In genomic region chr19:41957838-41958366, GRCh38 we compare ENCODE assay signal across 8 cellular contexts. TPM values are rescaled to one million over a fixed set of nuclear protein-coding genes. Genes with fewer than 3 reads are reported as not detected.
DNase-seq lines count a peak whose midpoint lies in the region; ATAC-seq and TF ChIP-seq lines count a peak whose summit lies in the region.

No MANE protein-coding gene starts in this region.

- H3K9me3 Mint-ChIP-seq in activated CD4-positive, alpha-beta T cell treated with anti-CD3 and anti-CD28 coated beads, Interleukin-2, amount 10 ng/mL, durations not matched to agents 7 days and 5 days = no peaks in the 10 kb centered on the region
- H3K9me3 Mint-ChIP-seq in brain = peaks cover 0 to 2% (median 0%) of the 10 kb centered on the region in 5 experiments

- TF ChIP-seq CTCF in brain (conservative IDR thresholded peaks at IDR 0.05) = peak; percentile 75
- peak; percentile 80 for TF ChIP-seq CTCF in psoas muscle (IDR thresholded peaks at IDR 0.05)
- TF ChIP-seq CTCF in lower leg skin (IDR thresholded peaks at IDR 0.05) = no peak

- H3K4me3 ChIP-seq in psoas muscle = peak overlapping the region; percentile 92
- no peak overlapping the region for H3K4me3 ChIP-seq in lower leg skin (ENCODE audit: low read depth, poor library complexity, severe bottlenecking)

- H3K27ac Mint-ChIP-seq in activated CD4-positive, alpha-beta T cell treated with anti-CD3 and anti-CD28 coated beads, Interleukin-2, amount 10 ng/mL, durations not matched to agents 7 days and 5 days = peak overlapping the region; percentile 91
- H3K27ac Mint-ChIP-seq in brain = peak overlapping the region; percentile 82 to 97 (median 94)

- no peaks in the 10 kb centered on the region for H3K27me3 Mint-ChIP-seq in activated CD4-positive, alpha-beta T cell treated with anti-CD3 and anti-CD28 coated beads, Interleukin-2, amount 10 ng/mL, durations not matched to agents 7 days and 5 days
- H3K27me3 Mint-ChIP-seq in brain = peaks cover 3% of the 10 kb centered on the region

- peak overlapping the region; percentile 86 for H3K4me3 Mint-ChIP-seq in activated CD4-positive, alpha-beta T cell treated with anti-CD3 and anti-CD28 coated beads, Interleukin-2, amount 10 ng/mL, durations not matched to agents 7 days and 5 days
- peak overlapping the region; percentile 86 to 95 (median 92) for H3K4me3 Mint-ChIP-seq in brain

- peak; percentile 79 to 83 (median 82) for ATAC-seq in psoas muscle

- peak overlapping the region; percentile 78 for H3K27ac ChIP-seq in psoas muscle

- H3K36me3 ChIP-seq in psoas muscle (ENCODE audit: insufficient read depth in 1 of 2, low read depth in 1 of 2) = peaks cover 0 to 21% of the 10 kb centered on the region in 2 donors

- H3K36me3 Mint-ChIP-seq in activated CD4-positive, alpha-beta T cell treated with anti-CD3 and anti-CD28 coated beads, Interleukin-2, amount 10 ng/mL, durations not matched to agents 7 days and 5 days (ENCODE audit: low read depth) = peaks cover 5% of the 10 kb centered on the region
- no peaks in the 10 kb centered on the region for H3K36me3 Mint-ChIP-seq in brain

- TF ChIP-seq POLR2A in lower leg skin (IDR thresholded peaks at IDR 0.05) = no peak

- POLR2A ChIA-PET in activated CD4-positive, alpha-beta T cell treated with anti-CD3 and anti-CD28 coated beads, Interleukin-2, amount 10 ng/mL, durations not matched to agents 7 days and 5 days (lab: Charles Lee) = no interaction called here

- CTCF ChIA-PET in activated CD4-positive, alpha-beta T cell treated with anti-CD3 and anti-CD28 coated beads, Interleukin-2, amount 10 ng/mL, durations not matched to agents 7 days and 5 days (lab: Charles Lee) = interaction anchor here (0.6 to 4.2 kb wide), 9 partner anchors 13 to 218 kb away, joined by 3 to 38 read pairs (median 3); partner anchors contain the start of gene RPS19

- intact Hi-C loops in psoas muscle (cut with DNase I) = loop anchor here (5.0 kb wide), 2 partner anchors 76 to 96 kb away; partner anchors contain the start of genes RPS19 (in 2 of the 2) and ARHGEF1 (in 1 of the 2)
- intact Hi-C loops in lower leg skin (cut with DNase I; ENCODE audit: low total_unique reads) = no loop called here

- 22 to 23% (median 23%) methylated on average over 10 of the region's 10 CpGs for WGBS in psoas muscle, 3 donors
- WGBS in lower leg skin, 2 donors = 25 to 37% methylated on average over 10 of the region's 10 CpGs

- no peaks in the 10 kb centered on the region for H3K27me3 ChIP-seq in psoas muscle (ENCODE audit: insufficient read depth in 3 of 3, low read length in 2 of 3)

- H3K9me3 ChIP-seq in psoas muscle = no peaks in the 10 kb centered on the region

- DNase-seq in activated CD4-positive, alpha-beta T cell treated with anti-CD3 and anti-CD28 coated beads, Interleukin-2, amount 10 ng/mL, durations not matched to agents 7 days and 5 days = peak; percentile 52
- no peak for DNase-seq in activated CD4-positive, alpha-beta T cell treated with anti-CD3 and anti-CD28 coated beads for 1 hour
- peak; percentile 67 to 71 for DNase-seq in Kasumi-1 (lab: John Stamatoyannopoulos, UW)
- peak; percentile 81 for DNase-seq in RPMI8226
- peak in 30 of 51 donors; percentile 1 to 61 (median 28) for DNase-seq in hypothalamus (lab: John Stamatoyannopoulos, UW)
- peak; percentile 44 to 78 for DNase-seq in psoas muscle
- DNase-seq in lower leg skin (ENCODE audit: low spot score in 2 of 2) = no peak

- peaks cover 16% of the 10 kb centered on the region for H3K4me1 ChIP-seq in psoas muscle

- H3K4me1 Mint-ChIP-seq in activated CD4-positive, alpha-beta T cell treated with anti-CD3 and anti-CD28 coated beads, Interleukin-2, amount 10 ng/mL, durations not matched to agents 7 days and 5 days = peaks cover 20% of the 10 kb centered on the region
- peaks cover 21% of the 10 kb centered on the region for H3K4me1 Mint-ChIP-seq in brain

RNA-seq across cellular contexts. Expression of gene RABAC1, which starts 1.2 kb away (rescaled TPM):
- total RNA-seq in activated CD4-positive, alpha-beta T cell treated with anti-CD3 and anti-CD28 coated beads, Interleukin-2, amount 10 ng/mL, durations not matched to agents 7 days and 5 days = 10 to 100 TPM; 67.4 to 74.0 TPM
- polyA plus RNA-seq in brain (ENCODE audit: insufficient read depth, low read depth, low replicate concordance) (203 TPM), psoas muscle (100 to 1,000 TPM in 2 of 3 donors, 10 to 100 TPM in 1; 97.6 to 131 (median 102) TPM)
- total RNA-seq in psoas muscle (10 to 100 TPM; 48.9 to 65.3 (median 55.9) TPM), lower leg skin (100 to 1,000 TPM; 125 to 152 (median 128) TPM)

RNA-seq across cellular contexts. Expression of gene ERFL, which starts 29.7 kb away (rescaled TPM):
- total RNA-seq in activated CD4-positive, alpha-beta T cell treated with anti-CD3 and anti-CD28 coated beads, Interleukin-2, amount 10 ng/mL, durations not matched to agents 7 days and 5 days = 1 to 10 TPM; 1.5 to 1.6 TPM
- 0.56 TPM for polyA plus RNA-seq in brain (ENCODE audit: insufficient read depth, low read depth, low replicate concordance)
- not detected for total RNA-seq in psoas muscle
- polyA plus RNA-seq in psoas muscle = under 1 TPM in 1 of 3 donors, not detected in 2; 0.03 TPM
- under 1 TPM in 1 of 4 donors, not detected in 3; 0.16 TPM for total RNA-seq in lower leg skin

RNA-seq across cellular contexts. Expression of gene ATP1A3, which starts 36.1 kb away (rescaled TPM):
- total RNA-seq in activated CD4-positive, alpha-beta T cell treated with anti-CD3 and anti-CD28 coated beads, Interleukin-2, amount 10 ng/mL, durations not matched to agents 7 days and 5 days = 1 to 10 TPM; 1.9 to 2.0 TPM
- polyA plus RNA-seq in brain (ENCODE audit: insufficient read depth, low read depth, low replicate concordance) (213 TPM), psoas muscle (under 1 TPM in 2 of 3 donors, not detected in 1; 0.12 to 0.17 TPM)
- total RNA-seq in psoas muscle (under 1 TPM in 2 of 4 donors, not detected in 2; 0.15 to 0.24 TPM), lower leg skin (not detected)

Comparison
In these comparisons a context has a peak if more than half of its experiments do, and no peak if none do; other contexts are left out.
1. DNase-seq: peak in activated CD4-positive, alpha-beta T cell treated with anti-CD3 and anti-CD28 coated beads, Interleukin-2, amount 10 ng/mL, durations not matched to agents 7 days and 5 days (single experiment), Kasumi-1 (2 of 2), RPMI8226 (single experiment), hypothalamus (30 of 51) and psoas muscle (2 of 2); none in activated CD4-positive, alpha-beta T cell treated with anti-CD3 and anti-CD28 coated beads for 1 hour (single experiment) and lower leg skin (0 of 2).
2. CTCF ChIP-seq: peak in brain (2 of 2) and psoas muscle (single experiment); none in lower leg skin (0 of 3).